ENCODE assay signal across 8 cellular contexts in the genomic region with DNA sequence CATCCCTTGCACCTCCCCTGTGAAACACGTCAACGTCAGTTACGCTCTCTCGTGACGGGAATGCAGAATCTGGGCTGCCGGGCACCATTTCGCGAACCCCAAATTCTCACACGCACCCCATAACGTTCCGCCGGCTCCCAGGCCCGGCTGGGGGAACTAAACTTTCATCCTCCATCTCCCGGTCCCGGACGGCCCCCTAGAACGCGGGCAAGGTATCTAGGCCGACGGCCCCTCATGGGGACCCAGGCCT. TPM values are rescaled to one million over a fixed set of nuclear protein-coding genes. Genes with fewer than 3 reads are reported as not detected.
DNase-seq lines count a peak whose midpoint lies in the region; ATAC-seq and TF ChIP-seq lines count a peak whose summit lies in the region.

No MANE protein-coding gene starts in this region.

- peaks cover 28% of the 10 kb centered on the region for H3K36me3 Mint-ChIP-seq in central memory CD8-positive, alpha-beta T cell (ENCODE audit: insufficient read depth)

- H3K27ac Mint-ChIP-seq in central memory CD8-positive, alpha-beta T cell (ENCODE audit: low read depth) = peak overlapping the region; percentile 100

- 1% methylated on average over 20 of the region's 20 CpGs for WGBS in lung, 2 donors
- 0 to 1% methylated on average over 13 to 20 of the region's 20 CpGs for WGBS in testis, 2 donors

- H3K36me3 ChIP-seq in KOPT-K1 (ENCODE audit: insufficient read depth, low read length) (peaks cover 13% of the 10 kb centered on the region), lung (ENCODE audit: control insufficient read depth in 2 of 2, insufficient read depth in 2 of 2, low read length in 2 of 2) (peaks cover 2 to 4% of the 10 kb centered on the region in 2 donors), testis (ENCODE audit: low read depth, missing control alignments) (no peaks in the 10 kb centered on the region)

- TF ChIP-seq CTCF in lung (IDR thresholded peaks at IDR 0.05; ENCODE audit: control extremely low read depth, extremely low read depth) (no peak), testis (IDR thresholded peaks at IDR 0.05) (no peak)

- ATAC-seq in central memory CD8-positive, alpha-beta T cell (replicated peaks; ENCODE audit: extremely low read depth, poor library complexity, severe bottlenecking) = no peak
- no peak for ATAC-seq in lung (ENCODE audit: insufficient read depth, low FRiP score)
- ATAC-seq in GM19452 (IDR thresholded peaks at IDR 0.05; ENCODE audit: unreplicated experiment) = no peak

- intact Hi-C loops in testis (cut with DNase I; ENCODE audit: low total_unique reads) = no loop called here

- H3K4me1 ChIP-seq in lung (ENCODE audit: control insufficient read depth in 2 of 2, insufficient read depth in 2 of 2, low read length in 2 of 2) (no peaks in the 10 kb centered on the region), testis (no peaks in the 10 kb centered on the region)

- H3K4me3 Mint-ChIP-seq in central memory CD8-positive, alpha-beta T cell = peak overlapping the region; percentile 96

- DNase-seq in central memory CD8-positive, alpha-beta T cell (ENCODE audit: low spot score in 2 of 2) = no peak
- DNase-seq in lung (ENCODE audit: low spot score) = no peak
- peak; percentile 43 for DNase-seq in testis
- DNase-seq in NCI-H774 (lab: John Stamatoyannopoulos, UW) = no peak
- no peak for DNase-seq in activated gamma-delta T cell (lab: John Stamatoyannopoulos, UW)

- H3K27me3 ChIP-seq in lung (ENCODE audit: control insufficient read depth, insufficient read depth) (no peaks in the 10 kb centered on the region), testis (no peaks in the 10 kb centered on the region)

- H3K4me3 ChIP-seq in GM08714 (ENCODE audit: low read length) = peak overlapping the region; percentile 74
- H3K4me3 ChIP-seq in lung = peak overlapping the region; percentile 72
- peak overlapping the region; percentile 72 to 76 for H3K4me3 ChIP-seq in testis

- H3K27ac ChIP-seq in KOPT-K1 (ENCODE audit: low read depth, low read length, poor library complexity, severe bottlenecking) (peak overlapping the region; percentile 92), lung (ENCODE audit: low read depth in 1 of 2, low read length in 1 of 2) (peak overlapping the region; percentile 99), testis (peak overlapping the region; percentile 96 to 98)

- no peak for TF ChIP-seq POLR2A in testis (IDR thresholded peaks at IDR 0.05)

- peaks cover 18% of the 10 kb centered on the region for H3K4me1 Mint-ChIP-seq in central memory CD8-positive, alpha-beta T cell

- H3K9me3 ChIP-seq in KOPT-K1 (ENCODE audit: insufficient read depth, low read length, poor library complexity, severe bottlenecking) = no peaks in the 10 kb centered on the region
- no peaks in the 10 kb centered on the region for H3K9me3 ChIP-seq in lung (ENCODE audit: control insufficient read depth in 2 of 2, insufficient read depth in 1 of 2, low read length in 1 of 2)
- H3K9me3 ChIP-seq in testis = no peaks in the 10 kb centered on the region

- H3K9me3 Mint-ChIP-seq in central memory CD8-positive, alpha-beta T cell = no peaks in the 10 kb centered on the region

- no peaks in the 10 kb centered on the region for H3K27me3 Mint-ChIP-seq in central memory CD8-positive, alpha-beta T cell

RNA-seq across cellular contexts. Expression of a gene that starts 0.5 kb away (rescaled TPM):
- total RNA-seq in lung (10 to 100 TPM in 1 of 2 donors, 1 to 10 TPM in 1; 6.7 to 13.9 TPM), testis (10 to 100 TPM; 33.3 to 36.7 TPM)
- polyA plus RNA-seq in lung (1 to 10 TPM; 1.7 to 2.5 TPM), testis (ENCODE audit: insufficient read depth, low read depth, low replicate concordance) (59.7 TPM)

RNA-seq across cellular contexts. Expression of a gene that starts 51.2 kb away (rescaled TPM):
- total RNA-seq in lung = 10 to 100 TPM; 44.5 to 47.1 TPM
- 10 to 100 TPM; 27.9 to 74.8 TPM for polyA plus RNA-seq in lung
- 10 to 100 TPM; 22.3 to 27.9 TPM for total RNA-seq in testis
- 41.6 TPM for polyA plus RNA-seq in testis (ENCODE audit: insufficient read depth, low read depth, low replicate concordance)
